In genomic region chr9:26459959-26460358, GRCh38 we compare ENCODE assay signal across 23 cellular contexts.
DNase-seq lines count a peak whose midpoint lies in the region; ATAC-seq and TF ChIP-seq lines count a peak whose summit lies in the region.
"Had no signal": no experiment of that assay in that cellular context is flagged by ENCODE, and none has a peak within 500 bp of the region (broad histone marks: within the 10 kb centered on the region; RNA-seq: fewer than 3 reads in every experiment).

No MANE protein-coding gene starts in this region.

- ATAC-seq in GM21447 (IDR thresholded peaks at IDR 0.05; ENCODE audit: unreplicated experiment) (no peak), SK-N-SH treated with all-trans-retinoic acid at 6 μM for 48 hours (no peak), GM19455 (IDR thresholded peaks at IDR 0.05; ENCODE audit: unreplicated experiment) (no peak)
- ATAC-seq: A549 had no signal

- no peak overlapping the region for H4K91ac ChIP-seq in mesenchymal stem cell (ENCODE audit: low read length)

- no peak overlapping the region for H2BK12ac ChIP-seq in mesenchymal stem cell (ENCODE audit: low read length in 2 of 2)

- H4K8ac ChIP-seq in mesenchymal stem cell (ENCODE audit: low read length) = no peak overlapping the region

- 82% methylated on average over 1 of the region's 2 CpGs for WGBS in mesenchymal stem cell

- H3K23ac ChIP-seq in mesenchymal stem cell (ENCODE audit: low read length in 2 of 2) = no peak overlapping the region

- no peak overlapping the region for H2AK5ac ChIP-seq in mesenchymal stem cell (ENCODE audit: low read length, severe bottlenecking)

- no peak overlapping the region for H3K27ac ChIP-seq in mesenchymal stem cell (ENCODE audit: low read length, poor library complexity, severe bottlenecking)
- H3K27ac ChIP-seq: 22Rv1, A549, BLaER1 had no signal

- H3K79me1 ChIP-seq in mesenchymal stem cell (replicated peaks; ENCODE audit: low read length, poor library complexity, severe bottlenecking) = no peaks in the 10 kb centered on the region

- H2BK5ac ChIP-seq in mesenchymal stem cell (ENCODE audit: low read depth, low read length, poor library complexity, severe bottlenecking) = no peak overlapping the region

- TF ChIP-seq CTCF in BE2C (IDR thresholded peaks at IDR 0.05; ENCODE audit: low read depth, low read length) = no peak

- H2AFZ ChIP-seq in mesenchymal stem cell (ENCODE audit: low read depth, low read length) = no peak overlapping the region

- H3K36me3 ChIP-seq in BE2C (no peaks in the 10 kb centered on the region), mesenchymal stem cell (ENCODE audit: control insufficient read depth in 1 of 2, insufficient read depth in 2 of 2, low read depth in 1 of 2, low read length in 2 of 2) (no peaks in the 10 kb centered on the region)
- H3K36me3 ChIP-seq: BLaER1 had no signal

- H3K4me1 ChIP-seq in BE2C (peaks cover 55% of the 10 kb centered on the region), mesenchymal stem cell (ENCODE audit: control insufficient read depth, insufficient read depth, low read depth, low read length) (no peaks in the 10 kb centered on the region)
- H3K4me1 ChIP-seq: A549, BLaER1 had no signal

- H3K14ac ChIP-seq in mesenchymal stem cell (ENCODE audit: low read length in 2 of 2) = no peak overlapping the region

- no peak overlapping the region for H2BK120ac ChIP-seq in mesenchymal stem cell (ENCODE audit: low read depth, low read length)

- H3K9me3 ChIP-seq in BE2C (no peaks in the 10 kb centered on the region), mesenchymal stem cell (ENCODE audit: control insufficient read depth, low read length) (no peaks in the 10 kb centered on the region)
- H3K9me3 ChIP-seq: A549, BLaER1 had no signal

- peak overlapping the region; percentile 9 for H3K4me2 ChIP-seq in mesenchymal stem cell (ENCODE audit: low read length, poor library complexity, severe bottlenecking)
- H3K4me2 ChIP-seq: A549, BLaER1 had no signal

- H3K9ac ChIP-seq in mesenchymal stem cell (ENCODE audit: low read length) = no peak overlapping the region
- H3K9ac ChIP-seq: BLaER1 had no signal

- no peak overlapping the region for H3K4ac ChIP-seq in mesenchymal stem cell (ENCODE audit: low read depth in 1 of 2, low read length in 2 of 2)

- no peak overlapping the region for H3K4me3 ChIP-seq in BE2C (ENCODE audit: low read depth, low read length)
- H3K4me3 ChIP-seq in mesenchymal stem cell (ENCODE audit: insufficient read depth in 1 of 2, low read depth in 1 of 2, low read length in 2 of 2) = no peak overlapping the region
- H3K4me3 ChIP-seq: A549, BLaER1 had no signal

- DNase-seq in BE2C (peak; percentile 33), SK-N-DZ (ENCODE audit: low spot score) (peak; percentile 30), mesenchymal stem cell (no peak), retina (peak; percentile 1)
- DNase-seq: AML-193; C1 segment of cervical spinal cord; CD4-positive, alpha-beta memory T cell; CD4-positive, CD25-positive, alpha-beta regulatory T cell; CD8-positive, alpha-beta memory T cell; COR-L47; DMS 273 treated with DMSO at 0.1 percent for 48 hours; DMS153; DMS53; DMS79; DND-41; EL; GF-D8 had no signal

- H3K18ac ChIP-seq in mesenchymal stem cell (ENCODE audit: low read depth in 1 of 2, low read length in 2 of 2) = no peak overlapping the region

- H3K27me3 ChIP-seq in BE2C (no peaks in the 10 kb centered on the region), mesenchymal stem cell (ENCODE audit: control insufficient read depth in 1 of 2, insufficient read depth in 1 of 2, low read length in 2 of 2) (no peaks in the 10 kb centered on the region)
- H3K27me3 ChIP-seq: BLaER1 had no signal

- no peak overlapping the region for H2BK15ac ChIP-seq in mesenchymal stem cell (ENCODE audit: low read depth, poor library complexity, severe bottlenecking)

TF ChIP-seq in SK-N-SH treated with all-trans-retinoic acid at 6 μM for 48 hours, 23 proteins besides CTCF, POLR2A, EP300 and RAD21 (continues in another document):
- no peak for TF ChIP-seq PATZ1 (CRISPR knock-in tag; IDR thresholded peaks at IDR 0.05; ENCODE audit: borderline replicate concordance)
- no peak for TF ChIP-seq OSR1 (CRISPR knock-in tag; IDR thresholded peaks at IDR 0.05)
- no peak for TF ChIP-seq POU6F1 (CRISPR knock-in tag; IDR thresholded peaks at IDR 0.05; ENCODE audit: borderline replicate concordance, low read depth)
- TF ChIP-seq GLIS3 (CRISPR knock-in tag; IDR thresholded peaks at IDR 0.05) = no peak
- no peak for TF ChIP-seq TSHZ2 (CRISPR knock-in tag; IDR thresholded peaks at IDR 0.05)
- no peak for TF ChIP-seq BACH2 (CRISPR knock-in tag; IDR thresholded peaks at IDR 0.05; ENCODE audit: borderline replicate concordance)
- TF ChIP-seq SNAI2 (CRISPR knock-in tag; IDR thresholded peaks at IDR 0.05) = no peak
- no peak for TF ChIP-seq ISL1 (CRISPR knock-in tag; IDR thresholded peaks at IDR 0.05)
- TF ChIP-seq ZNF8 (CRISPR knock-in tag; IDR thresholded peaks at IDR 0.05) = no peak
- no peak for TF ChIP-seq ZFP30 (CRISPR knock-in tag; IDR thresholded peaks at IDR 0.05)
- TF ChIP-seq ZFP3 (CRISPR knock-in tag; IDR thresholded peaks at IDR 0.05) = no peak
- no peak for TF ChIP-seq ZNF70 (CRISPR knock-in tag; IDR thresholded peaks at IDR 0.05)
- TF ChIP-seq TOX (CRISPR knock-in tag; IDR thresholded peaks at IDR 0.05; ENCODE audit: borderline replicate concordance) = no peak
- no peak for TF ChIP-seq CSRNP3 (CRISPR knock-in tag; IDR thresholded peaks at IDR 0.05)
- no peak for TF ChIP-seq TCF4 (CRISPR knock-in tag; IDR thresholded peaks at IDR 0.05; ENCODE audit: borderline replicate concordance)
- TF ChIP-seq ZC3H10 (CRISPR knock-in tag; IDR thresholded peaks at IDR 0.05) = no peak
